In the genomic region with DNA sequence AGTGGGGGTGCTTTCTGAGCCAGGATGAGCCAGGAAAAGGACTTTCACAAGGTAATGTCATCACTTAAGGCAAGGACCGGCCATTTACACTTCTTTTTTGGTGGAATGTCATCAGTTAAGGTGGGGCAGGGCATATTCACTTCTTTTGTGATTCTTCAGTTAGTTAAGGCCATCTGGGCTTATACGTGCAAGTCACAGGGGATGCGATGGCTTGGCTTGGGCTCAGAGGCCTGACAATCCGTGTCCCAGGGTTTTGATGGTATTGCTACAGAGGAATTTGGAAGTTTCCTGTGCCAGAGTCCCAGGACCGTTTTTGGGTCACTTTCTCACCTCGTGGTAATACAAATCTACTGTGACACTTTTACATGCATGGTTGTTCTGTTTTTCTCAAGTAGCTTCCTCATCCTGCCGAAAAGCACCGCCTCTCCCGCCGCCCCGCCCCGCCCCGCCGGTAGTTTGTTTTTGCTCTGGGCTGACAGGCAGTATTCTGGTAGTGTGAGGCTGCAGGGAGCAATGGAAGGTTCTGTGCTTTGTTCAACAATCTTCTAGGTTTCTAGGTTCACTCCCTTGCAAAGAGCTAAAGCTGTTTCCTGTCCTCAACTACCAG, we compare ENCODE assay signal across 8 cellular contexts.
DNase-seq lines count a peak whose midpoint lies in the region; ATAC-seq and TF ChIP-seq lines count a peak whose summit lies in the region.
"Not testable (repeated sequence)": the region's sequence is repeated elsewhere in the genome, so short reads cannot be mapped to it uniquely, and the experiment has no call there.

No MANE protein-coding gene starts in this region.

- not testable (repeated sequence) for H3K27me3 Mint-ChIP-seq in nephron progenitor cell (ENCODE audit: low read depth, poor library complexity)

- peak overlapping the region; percentile 46 for H3K27ac Mint-ChIP-seq in nephron progenitor cell

- not testable (repeated sequence) for H3K27me3 ChIP-seq in stomach

- peak overlapping the region in 2 of 5 donors; percentile 26 to 46 for H3K27ac ChIP-seq in stomach

- ATAC-seq in GM21737 (IDR thresholded peaks at IDR 0.05; ENCODE audit: unreplicated experiment) (peak; percentile 85), HG03565 (IDR thresholded peaks at IDR 0.05; ENCODE audit: unreplicated experiment) (peak; percentile 71)

- not testable (repeated sequence) for H3K9me3 ChIP-seq in stomach

- intact Hi-C loops in stomach (cut with DNase I; ENCODE audit: low total_unique reads) = not testable (repeated sequence)

- H3K4me3 Mint-ChIP-seq in nephron progenitor cell = peak overlapping the region; percentile 10

- H3K4me1 ChIP-seq in stomach = peaks cover 0 to 18% (median 10%) of the 10 kb centered on the region in 4 donors

- TF ChIP-seq POLR2A in stomach (IDR thresholded peaks at IDR 0.05) = not testable (repeated sequence)

- TF ChIP-seq CTCF in GM13977 (IDR thresholded peaks at IDR 0.05; ENCODE audit: extremely low read depth, insufficient read depth, missing control alignments); nephron progenitor cell (IDR thresholded peaks at IDR 0.05); stomach (IDR thresholded peaks at IDR 0.05): not testable (repeated sequence)

- not testable (repeated sequence) for H3K9me3 Mint-ChIP-seq in nephron progenitor cell

- WGBS in stomach, 5 donors = 23 to 34% (median 28%) methylated on average over 13 to 14 of the region's 14 CpGs

- H3K4me3 ChIP-seq in stomach = not testable (repeated sequence)

- in situ Hi-C loops in GM13977 (cut with MboI; ENCODE audit: low pct_unique_long_range_greater_than_20kb, low sequenced_read_pairs, unreplicated experiment) = not testable (repeated sequence)

- H3K36me3 ChIP-seq in stomach = not testable (repeated sequence)

- peaks cover 87% of the 10 kb centered on the region for H3K4me1 Mint-ChIP-seq in nephron progenitor cell

- DNase-seq in GM13977 (ENCODE audit: low spot score) (peak; percentile 75), T-helper 2 cell (peak in 3 of 5 experiments; percentile 12 to 72 (median 42)), glomerular visceral epithelial cell (ENCODE audit: extremely low spot score) (peak; percentile 17), nephron progenitor cell (peak; percentile 62), stomach (peak; percentile 55)
- DNase-seq in activated effector memory CD4-positive, alpha-beta T cell treated with Interleukin-2 at 50 U/mL for 16 hours = peak; percentile 63

- not testable (repeated sequence) for H3K36me3 Mint-ChIP-seq in nephron progenitor cell (ENCODE audit: low read depth)

- TF ChIP-seq EP300 in stomach (IDR thresholded peaks at IDR 0.05) = not testable (repeated sequence)

Comparison
In these comparisons a context has a peak if more than half of its experiments do, and no peak if none do; other contexts are left out.
1. DNase-seq: peak in every context shown above with its lines; median percentile 75 in GM13977; 63 in activated effector memory CD4-positive, alpha-beta T cell treated with Interleukin-2 at 50 U/mL for 16 hours; 62 in nephron progenitor cell; 55 in stomach; 42 in T-helper 2 cell; 17 in glomerular visceral epithelial cell.